In genomic region chr3:156135921-156136655, GRCh38 we compare ENCODE assay signal across 1 cellular context.
TF ChIP-seq lines count a peak whose summit lies in the region.

No MANE protein-coding gene starts in this region.

TF ChIP-seq in GM23338, 12 proteins besides CTCF, POLR2A, EP300 and RAD21 (continued from another document):
- TF ChIP-seq ZNF462 (CRISPR knock-in tag; IDR thresholded peaks at IDR 0.05) (no peak), EZH2 (IDR thresholded peaks at IDR 0.05; ENCODE audit: low read depth, unreplicated experiment) (no peak), STAT1 (IDR thresholded peaks at IDR 0.05; ENCODE audit: unreplicated experiment) (no peak), JUNB (IDR thresholded peaks at IDR 0.05; ENCODE audit: unreplicated experiment) (no peak), NANOG (IDR thresholded peaks at IDR 0.05; ENCODE audit: borderline replicate concordance) (no peak), REST (IDR thresholded peaks at IDR 0.05; ENCODE audit: unreplicated experiment) (no peak)
